Comparison of ENCODE assay signal across 12 cellular contexts in genomic region chr1:1033731-1034437, GRCh38. TPM values are rescaled to one million over a fixed set of nuclear protein-coding genes. Genes with fewer than 3 reads are reported as not detected.
DNase-seq lines count a peak whose midpoint lies in the region; ATAC-seq and TF ChIP-seq lines count a peak whose summit lies in the region.
"Had no signal": no experiment of that assay in that cellular context is flagged by ENCODE, and none has a peak within 500 bp of the region (broad histone marks: within the 10 kb centered on the region; RNA-seq: fewer than 3 reads in every experiment).

No MANE protein-coding gene starts in this region.

- 0 out of 2 replicates have a peak overlapping the region, but pooled peaks have one; percentile 1 for H3K27ac ChIP-seq in BLaER1
- no peak overlapping the region for H3K27ac ChIP-seq in ascending aorta
- H3K27ac ChIP-seq: adrenal gland had no signal

- peaks cover 22 to 37% (median 26%) of the 10 kb centered on the region in 3 donors for H3K4me1 Mint-ChIP-seq in naive B cell

- peaks cover 69% of the 10 kb centered on the region for H4K20me1 ChIP-seq in BLaER1

- peak overlapping the region in 1 of 6 donors; percentile 57 for H3K27ac Mint-ChIP-seq in naive B cell

- ATAC-seq in naive B cell (ENCODE audit: low read depth in 2 of 2) = peak in 1 of 2 donors; percentile 5
- no peak for ATAC-seq in HG03565 (IDR thresholded peaks at IDR 0.05; ENCODE audit: unreplicated experiment)
- no peak for ATAC-seq in GM18870 (IDR thresholded peaks at IDR 0.05; ENCODE audit: unreplicated experiment)
- no peak for ATAC-seq in GM21737 (IDR thresholded peaks at IDR 0.05; ENCODE audit: unreplicated experiment)

- H3K27me3 ChIP-seq in BLaER1 (peaks cover 16% of the 10 kb centered on the region), HAP-1 (ENCODE audit: low read depth) (no peaks in the 10 kb centered on the region), ascending aorta (peaks cover 4% of the 10 kb centered on the region)

- H3K9me3 ChIP-seq in BLaER1 (no peaks in the 10 kb centered on the region), HAP-1 (no peaks in the 10 kb centered on the region), ascending aorta (no peaks in the 10 kb centered on the region)
- H3K9me3 ChIP-seq: adrenal gland had no signal

- H3K4me1 ChIP-seq in BLaER1 = peaks cover 71% of the 10 kb centered on the region
- H3K4me1 ChIP-seq in HAP-1 = 0 out of 2 replicates have a peak, but pooled peaks cover 5% of the 10 kb centered on the region
- peaks cover 12 to 15% of the 10 kb centered on the region in 2 donors for H3K4me1 ChIP-seq in ascending aorta

- peak overlapping the region; percentile 64 for H3K4me3 ChIP-seq in BLaER1
- peak overlapping the region; percentile 37 for H3K4me3 ChIP-seq in HAP-1
- H3K4me3 ChIP-seq in ascending aorta = peak overlapping the region; percentile 69 to 70

- H3K4me2 ChIP-seq in BLaER1 = peak overlapping the region; percentile 85

- no peaks in the 10 kb centered on the region for H3K9me3 Mint-ChIP-seq in naive B cell
- H3K9me3 Mint-ChIP-seq: IgD-negative memory B cell had no signal

- no peak for TF ChIP-seq CTCF in ascending aorta (IDR thresholded peaks at IDR 0.05)

- no peaks in the 10 kb centered on the region for H3K36me3 Mint-ChIP-seq in naive B cell
- H3K36me3 Mint-ChIP-seq: IgD-negative memory B cell had no signal

- peak overlapping the region in 5 of 8 donors; percentile 50 to 80 (median 68) for H3K4me3 Mint-ChIP-seq in naive B cell

- intact Hi-C loops in ascending aorta (cut with DNase I) = no loop called here

- H3K27me3 Mint-ChIP-seq in naive B cell = peaks cover 4 to 48% (median 28%) of the 10 kb centered on the region in 3 donors

- DNase-seq in HAP-1 (ENCODE audit: low spot score in 2 of 2) = peak in 1 of 2 experiments; percentile 58
- DNase-seq in ascending aorta (ENCODE audit: low spot score in 2 of 2) = no peak
- no peak for DNase-seq in naive B cell
- DNase-seq in NCI-H524 treated with DMSO at 0.1 percent for 48 hours (lab: John Stamatoyannopoulos, UW) = no peak
- DNase-seq: SHP77 had no signal

- H3K36me3 ChIP-seq in BLaER1 = peaks cover 13% of the 10 kb centered on the region; the same call in 1 of the 2 replicates
- peaks cover 3% of the 10 kb centered on the region for H3K36me3 ChIP-seq in HAP-1 (replicated peaks)
- no peaks in the 10 kb centered on the region for H3K36me3 ChIP-seq in ascending aorta
- H3K36me3 ChIP-seq: adrenal gland had no signal

- in situ Hi-C loops in HAP-1 (cut with MboI; ENCODE audit: low sequenced_read_pairs) = no loop called here

- peak overlapping the region; percentile 64 for H3K9ac ChIP-seq in BLaER1

RNA-seq across cellular contexts. Expression of gene AGRN, which starts 14.0 kb away (rescaled TPM):
- total RNA-seq in ascending aorta = 109 TPM
- under 1 TPM in 2 of 6 donors, not detected in 4; 0.04 to 0.52 TPM for polyA plus RNA-seq in naive B cell (ENCODE audit: low read depth in 6 of 6)

RNA-seq across cellular contexts. Expression of gene ISG15, which starts 20.6 kb away (rescaled TPM):
- total RNA-seq in ascending aorta = 125 TPM
- 100 to 1,000 TPM in 4 of 6 donors, 10 to 100 TPM in 2; 55.1 to 183 (median 124) TPM for polyA plus RNA-seq in naive B cell (ENCODE audit: low read depth in 6 of 6)

RNA-seq across cellular contexts. Expression of gene HES4, which starts 34.0 kb away (rescaled TPM):
- total RNA-seq in ascending aorta = 285 TPM
- under 1 TPM in 2 of 6 donors, not detected in 4; 0.45 to 0.64 TPM for polyA plus RNA-seq in naive B cell (ENCODE audit: low read depth in 6 of 6)
- polyA plus RNA-seq: IgD-negative memory B cell had no signal

RNA-seq across cellular contexts. Expression of gene RNF223, which starts 40.2 kb away (rescaled TPM):
- not detected for total RNA-seq in ascending aorta
- not detected for polyA plus RNA-seq in naive B cell (ENCODE audit: low read depth in 6 of 6)
- total RNA-seq: adrenal gland had no signal
- polyA plus RNA-seq: IgD-negative memory B cell had no signal

RNA-seq across cellular contexts. Expression of gene PERM1, which starts 52.0 kb away (rescaled TPM):
- not detected for total RNA-seq in ascending aorta
- not detected for polyA plus RNA-seq in naive B cell (ENCODE audit: low read depth in 6 of 6)
- total RNA-seq: kidney epithelial cell had no signal
- polyA plus RNA-seq: IgD-negative memory B cell had no signal
